In genomic region chr14:49770212-49770817, GRCh38 we compare ENCODE assay signal across 1 cellular context.
TF ChIP-seq lines count a peak whose summit lies in the region.

No MANE protein-coding gene starts in this region.

TF ChIP-seq in HepG2, 621 proteins besides CTCF, POLR2A, EP300 and RAD21 (continued from another document and continues in another):
- TF ChIP-seq ZBTB40 (IDR thresholded peaks at IDR 0.05) (no peak), ZBTB40 (CRISPR knock-in tag; IDR thresholded peaks at IDR 0.05) (no peak), ZNF589 (CRISPR knock-in tag; conservative IDR thresholded peaks at IDR 0.05) (no peak), ZKSCAN1 (IDR thresholded peaks at IDR 0.05; ENCODE audit: low read length) (peak; percentile 83), ZNF513 (CRISPR knock-in tag; conservative IDR thresholded peaks at IDR 0.05) (no peak), SALL1 (CRISPR knock-in tag; IDR thresholded peaks at IDR 0.05) (peak; percentile 89), ZNF431 (CRISPR knock-in tag; IDR thresholded peaks at IDR 0.05; ENCODE audit: borderline replicate concordance, low read depth) (peak; percentile 19; the same call in 1 of the 2 replicates), TFDP2 (CRISPR knock-in tag; IDR thresholded peaks at IDR 0.05) (peak; percentile 43; the same call in 1 of the 2 replicates), CREM (IDR thresholded peaks at IDR 0.05) (peak; percentile 88), CREM (CRISPR knock-in tag; IDR thresholded peaks at IDR 0.05) (no peak), ARNT2 (CRISPR knock-in tag; IDR thresholded peaks at IDR 0.05; ENCODE audit: low read depth) (peak; percentile 55; the same call in 1 of the 2 replicates), IRF2 (CRISPR knock-in tag; IDR thresholded peaks at IDR 0.05) (peak; percentile 69; the same call in 1 of the 2 replicates), GLI4 (CRISPR knock-in tag; IDR thresholded peaks at IDR 0.05; ENCODE audit: borderline replicate concordance) (no peak), ATRX (CRISPR knock-in tag; IDR thresholded peaks at IDR 0.05; ENCODE audit: borderline replicate concordance) (no peak; the same call in 1 of the 2 replicates), U2AF1 (optimal IDR thresholded peaks at IDR 0.05; ENCODE audit: low read depth, low read length) (no peak), TOE1 (CRISPR knock-in tag; IDR thresholded peaks at IDR 0.05) (0 out of 2 replicates have a peak, but pooled peaks have one; percentile 13), ZMYM3 (CRISPR knock-in tag; IDR thresholded peaks at IDR 0.05) (peak; percentile 7; the same call in 1 of the 2 replicates), AKAP8 (CRISPR knock-in tag; IDR thresholded peaks at IDR 0.05) (peak; percentile 78; the same call in 1 of the 2 replicates), CC2D1A (CRISPR knock-in tag; IDR thresholded peaks at IDR 0.05) (no peak), KDM3A (CRISPR knock-in tag; IDR thresholded peaks at IDR 0.05; ENCODE audit: low read depth) (peak; percentile 57; the same call in 1 of the 2 replicates), SP2 (CRISPR knock-in tag; IDR thresholded peaks at IDR 0.05) (no peak), HDAC1 (CRISPR knock-in tag; IDR thresholded peaks at IDR 0.05) (peak; percentile 90), RARG (CRISPR knock-in tag; IDR thresholded peaks at IDR 0.05; ENCODE audit: low read depth) (no peak), KMT2B (CRISPR knock-in tag; IDR thresholded peaks at IDR 0.05) (peak; percentile 64), TGIF2 (CRISPR knock-in tag; IDR thresholded peaks at IDR 0.05) (no peak), NFYC (CRISPR knock-in tag; IDR thresholded peaks at IDR 0.05) (0 out of 2 replicates have a peak, but pooled peaks have one; percentile 9), PCBP2 (optimal IDR thresholded peaks at IDR 0.05; ENCODE audit: low read depth, low read length, poor library complexity, severe bottlenecking) (no peak), KDM4B (CRISPR knock-in tag; IDR thresholded peaks at IDR 0.05) (peak; percentile 54; the same call in 1 of the 2 replicates), ZNF354B (CRISPR knock-in tag; IDR thresholded peaks at IDR 0.05) (no peak), PPARG (CRISPR knock-in tag; conservative IDR thresholded peaks at IDR 0.05) (peak; percentile 88), MEIS2 (CRISPR knock-in tag; IDR thresholded peaks at IDR 0.05) (peak; percentile 67), NR1H2 (CRISPR knock-in tag; IDR thresholded peaks at IDR 0.05; ENCODE audit: borderline replicate concordance, low read depth) (no peak), MLX (CRISPR knock-in tag; IDR thresholded peaks at IDR 0.05) (peak; percentile 67), AHDC1 (CRISPR knock-in tag; IDR thresholded peaks at IDR 0.05; ENCODE audit: borderline replicate concordance) (peak; percentile 96), ZBTB3 (CRISPR knock-in tag; IDR thresholded peaks at IDR 0.05; ENCODE audit: borderline replicate concordance, low read depth) (0 out of 2 replicates have a peak, but pooled peaks have one; percentile 31), FOXP1 (IDR thresholded peaks at IDR 0.05) (no peak), FOXP1 (CRISPR knock-in tag; IDR thresholded peaks at IDR 0.05) (peak; percentile 86), MYNN (CRISPR knock-in tag; IDR thresholded peaks at IDR 0.05; ENCODE audit: low read depth) (no peak), KAT2B (IDR thresholded peaks at IDR 0.05; ENCODE audit: borderline replicate concordance, low read depth, low read length) (no peak), THYN1 (CRISPR knock-in tag; IDR thresholded peaks at IDR 0.05; ENCODE audit: borderline replicate concordance, low read depth) (no peak), NCOA2 (CRISPR knock-in tag; IDR thresholded peaks at IDR 0.05) (peak; percentile 91), ZSCAN29 (CRISPR knock-in tag; conservative IDR thresholded peaks at IDR 0.05) (0 out of 2 replicates have a peak, but pooled peaks have one; percentile 62), KDM2A (CRISPR knock-in tag; IDR thresholded peaks at IDR 0.05; ENCODE audit: borderline replicate concordance, low read depth) (0 out of 2 replicates have a peak, but pooled peaks have one; percentile 29), ZMYM2 (CRISPR knock-in tag; IDR thresholded peaks at IDR 0.05) (peak; percentile 65; the same call in 1 of the 2 replicates), RBM39 (IDR thresholded peaks at IDR 0.05; ENCODE audit: low read depth, low read length, poor library complexity, severe bottlenecking) (no peak), SP5 (CRISPR knock-in tag; IDR thresholded peaks at IDR 0.05; ENCODE audit: borderline replicate concordance, low read depth) (peak; percentile 74; the same call in 1 of the 2 replicates), HNRNPK (IDR thresholded peaks at IDR 0.05; ENCODE audit: low read depth, low read length, poor library complexity, severe bottlenecking) (no peak), ZNF605 (CRISPR knock-in tag; IDR thresholded peaks at IDR 0.05) (no peak; the same call in 1 of the 2 replicates), ZNF775 (CRISPR knock-in tag; IDR thresholded peaks at IDR 0.05; ENCODE audit: borderline replicate concordance) (no peak), RARA (CRISPR knock-in tag; IDR thresholded peaks at IDR 0.05) (peak; percentile 100)
